Comparison of ENCODE assay signal across 8 cellular contexts in genomic region chr22:36277482-36278291, GRCh38. TPM values are rescaled to one million over a fixed set of nuclear protein-coding genes. Genes with fewer than 3 reads are reported as not detected.
A peak's percentile ranks its signal among the peaks of the same experiment; 100 is the strongest.
DNase-seq lines count a peak whose midpoint lies in the region; ATAC-seq and TF ChIP-seq lines count a peak whose summit lies in the region.

No MANE protein-coding gene starts in this region.

- DNase-seq in H4 (ENCODE audit: low spot score) (peak; percentile 44), SJCRH30 (peak; percentile 39 to 63), glomerular visceral epithelial cell (ENCODE audit: extremely low spot score) (peak; percentile 72), prostate gland (ENCODE audit: low spot score) (peak; percentile 50), aorta (peak; percentile 56 to 71)
- peak; percentile 71 for DNase-seq in activated naive CD4-positive, alpha-beta T cell treated with Interleukin-2 at 50 U/mL for 16 hours

- no peaks in the 10 kb centered on the region for H3K9me3 ChIP-seq in BLaER1 treated with 17β-estradiol and CSF1 and Interleukin-3, amounts not matched to agents 10 nM and 100 nM (replicated peaks in 1 of 11)
- H3K9me3 ChIP-seq in SJCRH30 (replicated peaks) (no peaks in the 10 kb centered on the region), prostate gland (no peaks in the 10 kb centered on the region), aorta (ENCODE audit: control insufficient read depth, low read length) (no peaks in the 10 kb centered on the region)

- peak overlapping the region in 7 of 11 experiments; percentile 19 to 61 (median 54); a peak in 10 of 22 replicates for H3K27ac ChIP-seq in BLaER1 treated with 17β-estradiol and CSF1 and Interleukin-3, amounts not matched to agents 10 nM and 100 nM
- H3K27ac ChIP-seq in SJCRH30, result no peak overlapping the region
- H3K27ac ChIP-seq in prostate gland, result no peak overlapping the region
- no peak overlapping the region for H3K27ac ChIP-seq in aorta (ENCODE audit: low read depth in 1 of 2, low read length in 2 of 2)

- TF ChIP-seq POLR2A in prostate gland (IDR thresholded peaks at IDR 0.05), result no peak

- no peaks in the 10 kb centered on the region for H3K27me3 ChIP-seq in BLaER1 treated with 17β-estradiol and CSF1 and Interleukin-3, amounts not matched to agents 10 nM and 100 nM
- H3K27me3 ChIP-seq in SJCRH30 (no peaks in the 10 kb centered on the region), prostate gland (replicated peaks; ENCODE audit: insufficient read depth) (no peaks in the 10 kb centered on the region), aorta (ENCODE audit: control insufficient read depth in 1 of 2, insufficient read depth in 2 of 2, low read length in 1 of 2) (no peaks in the 10 kb centered on the region)

- peaks cover 32 to 81% (median 59%) of the 10 kb centered on the region in 10 experiments for H3K4me1 ChIP-seq in BLaER1 treated with 17β-estradiol and CSF1 and Interleukin-3, amounts not matched to agents 10 nM and 100 nM
- H3K4me1 ChIP-seq in SJCRH30 (no peaks in the 10 kb centered on the region), prostate gland (replicated peaks) (peaks cover 3% of the 10 kb centered on the region), aorta (ENCODE audit: control insufficient read depth in 1 of 2, insufficient read depth in 2 of 2, low read length in 2 of 2) (no peaks in the 10 kb centered on the region)

- ATAC-seq in aorta (ENCODE audit: low FRiP score), result peak; percentile 67
- ATAC-seq in GM19455 (IDR thresholded peaks at IDR 0.05; ENCODE audit: unreplicated experiment), result no peak

- peaks cover 0 to 57% (median 49%) of the 10 kb centered on the region in 11 experiments; a peak in 21 of 22 replicates for H4K20me1 ChIP-seq in BLaER1 treated with 17β-estradiol and CSF1 and Interleukin-3, amounts not matched to agents 10 nM and 100 nM

- H3K9ac ChIP-seq in BLaER1 treated with 17β-estradiol and CSF1 and Interleukin-3, amounts not matched to agents 10 nM and 100 nM, result peak overlapping the region in 1 of 11 experiments; percentile 48; a peak in 1 of 22 replicates

- intact Hi-C loops in prostate gland (cut with DNase I) (loop anchor here (5.0 kb wide), 2 partner anchors 80 to 120 kb away; no protein-coding TSS in a partner anchor), aorta (cut with DNase I) (loop anchor here in 1 of 2 donors (5.0 kb wide), 1 partner anchor 80 kb away; no protein-coding TSS in a partner anchor)

- 32% methylated on average over 18 of the region's 18 CpGs for WGBS in prostate gland
- WGBS in aorta, 2 donors, result 20 to 23% methylated on average over 18 of the region's 18 CpGs

- no peak overlapping the region for H3K4me3 ChIP-seq in BLaER1 treated with 17β-estradiol and CSF1 and Interleukin-3, amounts not matched to agents 10 nM and 100 nM
- no peak overlapping the region for H3K4me3 ChIP-seq in SJCRH30
- no peak overlapping the region for H3K4me3 ChIP-seq in prostate gland
- no peak overlapping the region for H3K4me3 ChIP-seq in aorta (ENCODE audit: low read length in 2 of 2)

- H3K36me3 ChIP-seq in BLaER1 treated with 17β-estradiol and CSF1 and Interleukin-3, amounts not matched to agents 10 nM and 100 nM, result peaks cover 18 to 40% (median 34%) of the 10 kb centered on the region in 11 experiments
- H3K36me3 ChIP-seq in SJCRH30 (peaks cover 2% of the 10 kb centered on the region), prostate gland (peaks cover 4 to 5% of the 10 kb centered on the region in 2 donors), aorta (ENCODE audit: control insufficient read depth in 1 of 2, insufficient read depth in 2 of 2, low read length in 1 of 2) (peaks cover 0 to 5% of the 10 kb centered on the region in 2 donors)

- H3K4me2 ChIP-seq in BLaER1 treated with 17β-estradiol and CSF1 and Interleukin-3, amounts not matched to agents 10 nM and 100 nM, result peak overlapping the region; percentile 4 to 76 (median 62)

- peak; percentile 41 to 75 (median 60) for TF ChIP-seq CTCF in prostate gland (IDR thresholded peaks at IDR 0.05)

RNA-seq across cellular contexts. Expression of gene APOL1, which starts 24.8 kb away (rescaled TPM):
- 27.5 and 33.3 TPM in 2 replicates for total RNA-seq in H4 (2014; rRNA removed; shearing (Covaris generic))
- 0.12 and 0.30 TPM in 2 replicates for total RNA-seq in SJCRH30 (2014; rRNA removed; shearing (Covaris generic))
- total RNA-seq in prostate gland (10 to 100 TPM; 19.6 to 22.9 TPM), aorta (10 to 100 TPM; 50.0 to 74.0 TPM)
- polyA plus RNA-seq in aorta, result 10 to 100 TPM; 14.1 to 36.5 TPM

RNA-seq across cellular contexts. Expression of gene APOL2, which starts 38.4 kb away (rescaled TPM):
- 31.6 and 44.0 TPM in 2 replicates for total RNA-seq in H4 (2014; rRNA removed; shearing (Covaris generic))
- 1.1 and 1.9 TPM in 2 replicates for total RNA-seq in SJCRH30 (2014; rRNA removed; shearing (Covaris generic))
- 10 to 100 TPM; 35.2 to 64.1 TPM for total RNA-seq in prostate gland
- total RNA-seq in aorta, result 10 to 100 TPM; 42.0 to 62.8 TPM
- 10 to 100 TPM; 26.4 to 30.6 TPM for polyA plus RNA-seq in aorta

Comparison
In these comparisons a context has a peak if more than half of its experiments do, and no peak if none do; other contexts are left out.
1. H3K27ac ChIP-seq: peak in BLaER1 treated with 17β-estradiol and CSF1 and Interleukin-3, amounts not matched to agents 10 nM and 100 nM (7 of 11); none in SJCRH30 (single experiment), prostate gland (0 of 2) and aorta (0 of 2).
2. RNA of gene APOL1, which starts 24.8 kb away (total RNA-seq): 50.0 to 74.0 TPM in aorta, 27.5 to 33.3 TPM in H4 and 19.6 to 22.9 TPM in prostate gland; 0.12 to 0.30 TPM in SJCRH30; every median in the first group is over 10 times any median in the second.
3. RNA of gene APOL2, which starts 38.4 kb away (total RNA-seq): 35.2 to 64.1 TPM in prostate gland, 42.0 to 62.8 TPM in aorta and 31.6 to 44.0 TPM in H4; 1.1 to 1.9 TPM in SJCRH30; every median in the first group is over 10 times any median in the second.
4. Peak in every context shown above with its lines, with median percentiles within 50 percentile points of each other: DNase-seq.